14 cellular contexts compared by ENCODE assay signal in genomic region chr2:88220733-88221132, GRCh38. TPM values are rescaled to one million over a fixed set of nuclear protein-coding genes. Genes with fewer than 3 reads are reported as not detected.
DNase-seq lines count a peak whose midpoint lies in the region; ATAC-seq, FAIRE-seq and TF ChIP-seq lines count a peak whose summit lies in the region.
"Had no signal": no experiment of that assay in that cellular context is flagged by ENCODE, and none has a peak within 500 bp of the region (broad histone marks: within the 10 kb centered on the region; RNA-seq: fewer than 3 reads in every experiment).

No MANE protein-coding gene starts in this region.

- intact Hi-C loops in HepG2 (cut with micrococcal nuclease; ENCODE audit: unreplicated experiment) = no loop called here
- intact Hi-C loops in right lobe of liver (cut with DNase I) = no loop called here
- intact Hi-C loops in left lung (cut with DNase I) = no loop called here

- BruUV-seq in HepG2 (replicated peaks; lab: Mats Ljungman, UMichigan) = no TSS peak

- H3K36me3 Mint-ChIP-seq in effector memory CD8-positive, alpha-beta T cell (ENCODE audit: insufficient read depth) = no peaks in the 10 kb centered on the region
- H3K36me3 Mint-ChIP-seq: CD8-positive, alpha-beta memory T cell had no signal

- H3K27ac Mint-ChIP-seq in effector memory CD8-positive, alpha-beta T cell = no peak overlapping the region
- H3K27ac Mint-ChIP-seq: CD8-positive, alpha-beta memory T cell had no signal

- in situ Hi-C loops in HepG2 (cut with HindIII; ENCODE audit: extremely low pct_ligation_motif_present, low pct_unique_long_range_greater_than_20kb) = no loop called here

- no peak for TF ChIP-seq RAD21 in HepG2 (CRISPR knock-in tag; IDR thresholded peaks at IDR 0.05)

- H3K4me1 ChIP-seq in HepG2 (ENCODE audit: insufficient read depth, low read length) (peaks cover 13% of the 10 kb centered on the region), right lobe of liver (no peaks in the 10 kb centered on the region), left lung (no peaks in the 10 kb centered on the region)
- H3K4me1 ChIP-seq: BLaER1 treated with 17β-estradiol and CSF1 and Interleukin-3, amounts not matched to agents 10 nM and 100 nM had no signal

- H3K4me3 Mint-ChIP-seq in effector memory CD8-positive, alpha-beta T cell = no peak overlapping the region
- H3K4me3 Mint-ChIP-seq: CD8-positive, alpha-beta memory T cell had no signal

- 71% methylated on average over 4 of the region's 5 CpGs for WGBS in HepG2 (ENCODE audit: low lambda C conversion rate)
- WGBS in right lobe of liver (ENCODE audit: insufficient coverage, low coverage, low lambda C conversion rate, missing lambda C conversion rate) = 96% methylated on average over 3 of the region's 5 CpGs

- no peaks in the 10 kb centered on the region for H3K9me3 Mint-ChIP-seq in effector memory CD8-positive, alpha-beta T cell

- H3K4me2 ChIP-seq in HepG2 (ENCODE audit: low read depth, low read length) = no peak overlapping the region

- DNase-seq in HepG2 (ENCODE audit: low spot score) = no peak
- no peak for DNase-seq in right lobe of liver
- DNase-seq in NCI-H69 (lab: John Stamatoyannopoulos, UW) = peak; percentile 91
- DNase-seq in ecto neural progenitor cell (ENCODE audit: low spot score) = peak; percentile 45
- DNase-seq in left lung = no peak
- DNase-seq in stimulated activated CD4-positive, alpha-beta T cell treated with anti-CD3 and anti-CD28 coated beads, Interleukin-1b, Interleukin-23, amount 100 ng/mL, for 48 hours = no peak
- no peak for DNase-seq in effector memory CD8-positive, alpha-beta T cell
- no peak for DNase-seq in MV-4-11 (lab: John Stamatoyannopoulos, UW)
- DNase-seq: CD8-positive, alpha-beta memory T cell; NCI-H1105; NCI-H187; NCI-H526 treated with DMSO at 0.1 percent for 48 hours had no signal

- H3K27ac ChIP-seq in HepG2 (ENCODE audit: extremely low read length, insufficient read depth, low read length) (no peak overlapping the region), right lobe of liver (no peak overlapping the region), left lung (no peak overlapping the region)
- H3K27ac ChIP-seq: BLaER1 treated with 17β-estradiol and CSF1 and Interleukin-3, amounts not matched to agents 10 nM and 100 nM had no signal

- ATAC-seq in HepG2 (peak; percentile 44), right lobe of liver (no peak), left lung (no peak)
- ATAC-seq in effector memory CD8-positive, alpha-beta T cell (replicated peaks) = no peak

- no peak overlapping the region for H3K9ac ChIP-seq in HepG2 (ENCODE audit: insufficient read depth, low read depth, low read length)
- H3K9ac ChIP-seq: BLaER1 treated with 17β-estradiol and CSF1 and Interleukin-3, amounts not matched to agents 10 nM and 100 nM had no signal

- peaks cover 6 to 81% of the 10 kb centered on the region in 2 donors for H3K27me3 Mint-ChIP-seq in effector memory CD8-positive, alpha-beta T cell

- H3K9me3 ChIP-seq in HepG2 (ENCODE audit: low read length) = peaks cover 9% of the 10 kb centered on the region; the same call in 1 of the 2 replicates
- no peaks in the 10 kb centered on the region for H3K9me3 ChIP-seq in right lobe of liver
- H3K9me3 ChIP-seq in left lung = no peaks in the 10 kb centered on the region

- H3K27me3 ChIP-seq in HepG2 (ENCODE audit: control insufficient read depth in 1 of 2, insufficient read depth in 2 of 2, low read length in 2 of 2) (no peaks in the 10 kb centered on the region; a peak in 2 of 5 replicates), right lobe of liver (no peaks in the 10 kb centered on the region), left lung (peaks cover 0 to 11% of the 10 kb centered on the region in 2 donors)
- H3K27me3 ChIP-seq: BLaER1 treated with 17β-estradiol and CSF1 and Interleukin-3, amounts not matched to agents 10 nM and 100 nM had no signal

- no peak for FAIRE-seq in HepG2 (lab: Jason Lieb, UNC)
- FAIRE-seq: H54 had no signal

- TF ChIP-seq CTCF in HepG2 (CRISPR knock-in tag; IDR thresholded peaks at IDR 0.05) = no peak
- TF ChIP-seq CTCF in right lobe of liver (IDR thresholded peaks at IDR 0.05) = no peak
- no peak for TF ChIP-seq CTCF in left lung (IDR thresholded peaks at IDR 0.05)

- TF ChIP-seq EP300 in HepG2 (IDR thresholded peaks at IDR 0.05; ENCODE audit: low read depth in 2 of 2, low read length in 2 of 2) = no peak
- TF ChIP-seq EP300 in HepG2 (CRISPR knock-in tag; IDR thresholded peaks at IDR 0.05; ENCODE audit: borderline replicate concordance) = no peak

- H4K20me1 ChIP-seq in HepG2 (ENCODE audit: insufficient read depth, low read length) = no peaks in the 10 kb centered on the region
- H4K20me1 ChIP-seq: BLaER1 treated with 17β-estradiol and CSF1 and Interleukin-3, amounts not matched to agents 10 nM and 100 nM had no signal

- CTCF ChIA-PET in HepG2 (lab: Yijun Ruan, JAX; ENCODE audit: low intra/inter-chr PET ratio, low total read pairs) = no interaction called here

- no peaks in the 10 kb centered on the region for H3K4me1 Mint-ChIP-seq in effector memory CD8-positive, alpha-beta T cell (ENCODE audit: low read depth in 2 of 2)
- H3K4me1 Mint-ChIP-seq: CD8-positive, alpha-beta memory T cell had no signal

- H3K4me3 ChIP-seq in HepG2 (replicated peaks in 1 of 3; ENCODE audit: insufficient read depth in 1 of 3, low read depth in 2 of 3, low read length in 3 of 3) (no peak overlapping the region), right lobe of liver (no peak overlapping the region), left lung (no peak overlapping the region)
- H3K4me3 ChIP-seq: BLaER1 treated with 17β-estradiol and CSF1 and Interleukin-3, amounts not matched to agents 10 nM and 100 nM had no signal

- H3K36me3 ChIP-seq in HepG2 (replicated peaks in 1 of 2; ENCODE audit: control insufficient read depth in 1 of 2, insufficient read depth in 2 of 2, low read length in 2 of 2) = no peaks in the 10 kb centered on the region
- H3K36me3 ChIP-seq in right lobe of liver = no peaks in the 10 kb centered on the region
- H3K36me3 ChIP-seq in left lung = no peaks in the 10 kb centered on the region
- H3K36me3 ChIP-seq: BLaER1 treated with 17β-estradiol and CSF1 and Interleukin-3, amounts not matched to agents 10 nM and 100 nM had no signal

- POLR2A ChIA-PET in HepG2 (lab: Yijun Ruan, JAX) = no interaction called here

- no peak overlapping the region for H2AFZ ChIP-seq in HepG2 (ENCODE audit: low read length)

- H3K79me2 ChIP-seq in HepG2 (ENCODE audit: insufficient read depth, low read length) = no peaks in the 10 kb centered on the region

- no peak for TF ChIP-seq POLR2A in HepG2 (IDR thresholded peaks at IDR 0.05; ENCODE audit: insufficient read depth in 1 of 2, low read depth in 2 of 2, low read length in 2 of 2)
- TF ChIP-seq POLR2A in right lobe of liver (IDR thresholded peaks at IDR 0.05) = no peak

TF ChIP-seq in HepG2, 621 proteins besides CTCF, POLR2A, EP300 and RAD21 (continues in another document):
- TF ChIP-seq HIC2 (CRISPR knock-in tag; IDR thresholded peaks at IDR 0.05; ENCODE audit: low read depth) (no peak), KLF15 (CRISPR knock-in tag; IDR thresholded peaks at IDR 0.05; ENCODE audit: borderline replicate concordance) (no peak)

RNA-seq across cellular contexts. Expression of gene THNSL2, which starts 50.6 kb away (rescaled TPM):
- total RNA-seq in HepG2 (2016; rRNA removed; fragmentation: Illumina TruSeq; extraction: Trizol) (not detected in 2 replicates), right lobe of liver (10 to 100 TPM; 21.2 to 69.9 (median 29.7) TPM), left lung (10 to 100 TPM; 14.1 to 17.1 TPM)
- total RNA-seq in HepG2 (2016; cell fraction: cytosol; rRNA removed; fragmentation: Illumina TruSeq; extraction: Trizol; ENCODE audit: low read depth) = not detected in 2 replicates
- not detected in 2 replicates for total RNA-seq in HepG2 (2016; cell fraction: insoluble cytoplasmic fraction; rRNA removed; fragmentation: Illumina TruSeq; extraction: Trizol)
- not detected in 2 replicates for total RNA-seq in HepG2 (2016; cell fraction: membrane; rRNA removed; fragmentation: Illumina TruSeq; extraction: Trizol)
- total RNA-seq in HepG2 (2016; cell fraction: nucleus; rRNA removed; fragmentation: Illumina TruSeq; extraction: Trizol) = not detected in 2 replicates
- not detected in 2 replicates for polyA plus RNA-seq in HepG2 (2011; rRNA removed)
- polyA plus RNA-seq in HepG2 (2011; cell fraction: cytosol; rRNA removed) = not detected in 2 replicates
- polyA plus RNA-seq in HepG2 (2011; cell fraction: nucleus; rRNA removed) = not detected in 2 replicates
- polyA plus RNA-seq in HepG2 (2012) = not detected in 2 replicates
- not detected in 2 replicates for polyA plus RNA-seq in HepG2 (2016; cell fraction: cytosol; fragmentation: Illumina TruSeq; extraction: Trizol; ENCODE audit: low read depth)
- polyA plus RNA-seq in HepG2 (2016; cell fraction: insoluble cytoplasmic fraction; fragmentation: Illumina TruSeq; extraction: Trizol; ENCODE audit: low read depth) = not detected in 2 replicates
- not detected in 2 replicates for polyA plus RNA-seq in HepG2 (2016; cell fraction: membrane; fragmentation: Illumina TruSeq; extraction: Trizol; ENCODE audit: low read depth)
- polyA plus RNA-seq in HepG2 (2016; cell fraction: nucleus; fragmentation: Illumina TruSeq; extraction: Trizol; ENCODE audit: insufficient read depth, low read depth) = not detected in 2 replicates
- not detected in 2 replicates for polyA minus RNA-seq in HepG2 (2011; rRNA and poly(A)+ RNA removed; ENCODE audit: low replicate concordance)
- polyA minus RNA-seq in HepG2 (2011; cell fraction: cytosol; rRNA and poly(A)+ RNA removed) = not detected in 2 replicates
- polyA minus RNA-seq in HepG2 (2011; cell fraction: nucleus; rRNA and poly(A)+ RNA removed) = not detected in 2 replicates
- polyA plus RNA-seq: CD8-positive, alpha-beta memory T cell had no signal

Comparison
In these comparisons a context has a peak if more than half of its experiments do, and no peak if none do; other contexts are left out.
1. RNA of gene THNSL2, which starts 50.6 kb away (total RNA-seq): 21.2 to 69.9 TPM in right lobe of liver and 14.1 to 17.1 TPM in left lung; not detected in HepG2; every median in the first group is over 10 times any median in the second.
2. DNase-seq: peak in NCI-H69 (single experiment) and ecto neural progenitor cell (single experiment); none in HepG2 (single experiment), right lobe of liver (0 of 3), left lung (0 of 2), stimulated activated CD4-positive, alpha-beta T cell treated with anti-CD3 and anti-CD28 coated beads, Interleukin-1b, Interleukin-23, amount 100 ng/mL, for 48 hours (single experiment), effector memory CD8-positive, alpha-beta T cell (0 of 3) and MV-4-11 (single experiment).